1 cellular context compared by ENCODE assay signal in the genomic region with DNA sequence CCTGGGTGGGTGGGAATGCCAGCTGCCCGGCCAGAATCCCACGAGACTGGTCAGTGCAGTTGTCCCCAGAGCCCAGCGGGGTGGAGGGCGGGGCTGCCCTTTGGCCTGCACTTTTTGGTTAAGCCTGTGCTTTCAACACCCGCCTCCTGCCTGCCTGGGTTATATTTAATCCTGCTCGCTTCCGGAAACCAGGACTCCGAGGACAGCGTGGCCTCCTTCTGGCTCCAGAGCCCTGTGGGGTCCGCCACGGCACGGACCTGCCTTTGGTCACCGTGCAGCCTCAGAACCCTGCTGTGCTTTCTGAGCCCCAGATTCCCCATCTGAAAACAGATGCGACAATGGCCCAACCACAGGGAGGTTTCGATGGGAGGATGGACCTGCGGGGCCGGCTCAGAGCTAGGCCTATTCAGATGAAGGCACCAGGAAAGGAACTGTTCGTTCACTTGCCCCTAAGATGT.
A peak's percentile ranks its signal among the peaks of the same experiment; 100 is the strongest.
TF ChIP-seq lines count a peak whose summit lies in the region.

No MANE protein-coding gene starts in this region.

TF ChIP-seq in HepG2, 621 proteins besides CTCF, POLR2A, EP300 and RAD21 (continued from another document and continues in another):
- TF ChIP-seq LCORL (IDR thresholded peaks at IDR 0.05) = no peak
- TF ChIP-seq LCORL (CRISPR knock-in tag; IDR thresholded peaks at IDR 0.05) = peak; percentile 94
- TF ChIP-seq YY1 (IDR thresholded peaks at IDR 0.05; ENCODE audit: insufficient read depth, insufficient replicate concordance, low read depth, low read length) = peak; percentile 37
- TF ChIP-seq, protein P1, sequence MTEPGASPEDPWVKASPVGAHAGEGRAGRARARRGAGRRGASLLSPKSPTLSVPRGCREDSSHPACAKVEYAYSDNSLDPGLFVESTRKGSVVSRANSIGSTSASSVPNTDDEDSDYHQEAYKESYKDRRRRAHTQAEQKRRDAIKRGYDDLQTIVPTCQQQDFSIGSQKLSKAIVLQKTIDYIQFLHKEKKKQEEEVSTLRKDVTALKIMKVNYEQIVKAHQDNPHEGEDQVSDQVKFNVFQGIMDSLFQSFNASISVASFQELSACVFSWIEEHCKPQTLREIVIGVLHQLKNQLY (CRISPR knock-in tag; IDR thresholded peaks at IDR 0.05) = no peak
- no peak for TF ChIP-seq ZNF749 (CRISPR knock-in tag; IDR thresholded peaks at IDR 0.05; ENCODE audit: borderline replicate concordance)
- peak; percentile 89 for TF ChIP-seq RFXAP (CRISPR knock-in tag; IDR thresholded peaks at IDR 0.05; ENCODE audit: borderline replicate concordance)
- TF ChIP-seq, protein P2, sequence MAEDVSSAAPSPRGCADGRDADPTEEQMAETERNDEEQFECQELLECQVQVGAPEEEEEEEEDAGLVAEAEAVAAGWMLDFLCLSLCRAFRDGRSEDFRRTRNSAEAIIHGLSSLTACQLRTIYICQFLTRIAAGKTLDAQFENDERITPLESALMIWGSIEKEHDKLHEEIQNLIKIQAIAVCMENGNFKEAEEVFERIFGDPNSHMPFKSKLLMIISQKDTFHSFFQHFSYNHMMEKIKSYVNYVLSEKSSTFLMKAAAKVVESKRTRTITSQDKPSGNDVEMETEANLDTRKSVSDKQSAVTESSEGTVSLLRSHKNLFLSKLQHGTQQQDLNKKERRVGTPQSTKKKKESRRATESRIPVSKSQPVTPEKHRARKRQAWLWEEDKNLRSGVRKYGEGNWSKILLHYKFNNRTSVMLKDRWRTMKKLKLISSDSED (CRISPR knock-in tag; IDR thresholded peaks at IDR 0.05) = no peak
- TF ChIP-seq IRX3 (CRISPR knock-in tag; IDR thresholded peaks at IDR 0.05; ENCODE audit: borderline replicate concordance, low read depth) = no peak
- TF ChIP-seq CAMTA2 (CRISPR knock-in tag; IDR thresholded peaks at IDR 0.05; ENCODE audit: borderline replicate concordance) = no peak
- peak; percentile 74 for TF ChIP-seq KMT2A (CRISPR knock-in tag; IDR thresholded peaks at IDR 0.05)
- TF ChIP-seq, protein P3, sequence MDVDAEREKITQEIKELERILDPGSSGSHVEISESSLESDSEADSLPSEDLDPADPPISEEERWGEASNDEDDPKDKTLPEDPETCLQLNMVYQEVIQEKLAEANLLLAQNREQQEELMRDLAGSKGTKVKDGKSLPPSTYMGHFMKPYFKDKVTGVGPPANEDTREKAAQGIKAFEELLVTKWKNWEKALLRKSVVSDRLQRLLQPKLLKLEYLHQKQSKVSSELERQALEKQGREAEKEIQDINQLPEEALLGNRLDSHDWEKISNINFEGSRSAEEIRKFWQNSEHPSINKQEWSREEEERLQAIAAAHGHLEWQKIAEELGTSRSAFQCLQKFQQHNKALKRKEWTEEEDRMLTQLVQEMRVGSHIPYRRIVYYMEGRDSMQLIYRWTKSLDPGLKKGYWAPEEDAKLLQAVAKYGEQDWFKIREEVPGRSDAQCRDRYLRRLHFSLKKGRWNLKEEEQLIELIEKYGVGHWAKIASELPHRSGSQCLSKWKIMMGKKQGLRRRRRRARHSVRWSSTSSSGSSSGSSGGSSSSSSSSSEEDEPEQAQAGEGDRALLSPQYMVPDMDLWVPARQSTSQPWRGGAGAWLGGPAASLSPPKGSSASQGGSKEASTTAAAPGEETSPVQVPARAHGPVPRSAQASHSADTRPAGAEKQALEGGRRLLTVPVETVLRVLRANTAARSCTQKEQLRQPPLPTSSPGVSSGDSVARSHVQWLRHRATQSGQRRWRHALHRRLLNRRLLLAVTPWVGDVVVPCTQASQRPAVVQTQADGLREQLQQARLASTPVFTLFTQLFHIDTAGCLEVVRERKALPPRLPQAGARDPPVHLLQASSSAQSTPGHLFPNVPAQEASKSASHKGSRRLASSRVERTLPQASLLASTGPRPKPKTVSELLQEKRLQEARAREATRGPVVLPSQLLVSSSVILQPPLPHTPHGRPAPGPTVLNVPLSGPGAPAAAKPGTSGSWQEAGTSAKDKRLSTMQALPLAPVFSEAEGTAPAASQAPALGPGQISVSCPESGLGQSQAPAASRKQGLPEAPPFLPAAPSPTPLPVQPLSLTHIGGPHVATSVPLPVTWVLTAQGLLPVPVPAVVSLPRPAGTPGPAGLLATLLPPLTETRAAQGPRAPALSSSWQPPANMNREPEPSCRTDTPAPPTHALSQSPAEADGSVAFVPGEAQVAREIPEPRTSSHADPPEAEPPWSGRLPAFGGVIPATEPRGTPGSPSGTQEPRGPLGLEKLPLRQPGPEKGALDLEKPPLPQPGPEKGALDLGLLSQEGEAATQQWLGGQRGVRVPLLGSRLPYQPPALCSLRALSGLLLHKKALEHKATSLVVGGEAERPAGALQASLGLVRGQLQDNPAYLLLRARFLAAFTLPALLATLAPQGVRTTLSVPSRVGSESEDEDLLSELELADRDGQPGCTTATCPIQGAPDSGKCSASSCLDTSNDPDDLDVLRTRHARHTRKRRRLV (CRISPR knock-in tag; IDR thresholded peaks at IDR 0.05) = peak; percentile 82; the same call in 1 of the 2 replicates
- no peak for TF ChIP-seq SIN3B (IDR thresholded peaks at IDR 0.05; ENCODE audit: low read length)
- TF ChIP-seq, protein P4, sequence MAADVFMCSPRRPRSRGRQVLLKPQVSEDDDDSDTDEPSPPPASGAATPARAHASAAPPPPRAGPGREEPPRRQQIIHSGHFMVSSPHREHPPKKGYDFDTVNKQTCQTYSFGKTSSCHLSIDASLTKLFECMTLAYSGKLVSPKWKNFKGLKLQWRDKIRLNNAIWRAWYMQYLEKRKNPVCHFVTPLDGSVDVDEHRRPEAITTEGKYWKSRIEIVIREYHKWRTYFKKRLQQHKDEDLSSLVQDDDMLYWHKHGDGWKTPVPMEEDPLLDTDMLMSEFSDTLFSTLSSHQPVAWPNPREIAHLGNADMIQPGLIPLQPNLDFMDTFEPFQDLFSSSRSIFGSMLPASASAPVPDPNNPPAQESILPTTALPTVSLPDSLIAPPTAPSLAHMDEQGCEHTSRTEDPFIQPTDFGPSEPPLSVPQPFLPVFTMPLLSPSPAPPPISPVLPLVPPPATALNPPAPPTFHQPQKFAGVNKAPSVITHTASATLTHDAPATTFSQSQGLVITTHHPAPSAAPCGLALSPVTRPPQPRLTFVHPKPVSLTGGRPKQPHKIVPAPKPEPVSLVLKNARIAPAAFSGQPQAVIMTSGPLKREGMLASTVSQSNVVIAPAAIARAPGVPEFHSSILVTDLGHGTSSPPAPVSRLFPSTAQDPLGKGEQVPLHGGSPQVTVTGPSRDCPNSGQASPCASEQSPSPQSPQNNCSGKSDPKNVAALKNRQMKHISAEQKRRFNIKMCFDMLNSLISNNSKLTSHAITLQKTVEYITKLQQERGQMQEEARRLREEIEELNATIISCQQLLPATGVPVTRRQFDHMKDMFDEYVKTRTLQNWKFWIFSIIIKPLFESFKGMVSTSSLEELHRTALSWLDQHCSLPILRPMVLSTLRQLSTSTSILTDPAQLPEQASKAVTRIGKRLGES (CRISPR knock-in tag; IDR thresholded peaks at IDR 0.05; ENCODE audit: borderline replicate concordance) = no peak
- TF ChIP-seq HNF4G (IDR thresholded peaks at IDR 0.05; ENCODE audit: borderline replicate concordance, low read depth, low read length) = peak; percentile 74; the same call in 1 of the 2 replicates
- TF ChIP-seq HNF4G (CRISPR knock-in tag; IDR thresholded peaks at IDR 0.05; ENCODE audit: borderline replicate concordance, low read depth) = peak; percentile 47; the same call in 1 of the 2 replicates
- TF ChIP-seq, protein P5, sequence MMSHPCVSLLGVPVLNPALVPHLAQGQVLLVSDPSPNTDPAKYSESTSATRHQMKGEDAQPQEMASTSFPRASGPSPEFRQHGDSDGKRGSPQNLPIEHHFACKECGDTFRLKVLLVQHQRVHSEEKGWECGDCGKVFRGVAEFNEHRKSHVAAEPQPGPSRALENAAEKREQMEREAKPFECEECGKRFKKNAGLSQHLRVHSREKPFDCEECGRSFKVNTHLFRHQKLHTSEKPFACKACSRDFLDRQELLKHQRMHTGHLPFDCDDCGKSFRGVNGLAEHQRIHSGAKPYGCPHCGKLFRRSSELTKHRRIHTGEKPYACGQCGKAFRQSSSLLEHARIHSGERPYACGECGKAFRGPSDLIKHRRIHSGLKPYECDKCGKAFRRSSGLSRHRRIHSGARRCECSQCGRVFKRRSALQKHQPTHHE (CRISPR knock-in tag; IDR thresholded peaks at IDR 0.05; ENCODE audit: borderline replicate concordance) = 0 out of 2 replicates have a peak, but pooled peaks have one; percentile 37
- peak; percentile 54; the same call in 1 of the 2 replicates for TF ChIP-seq MTF1 (CRISPR knock-in tag; IDR thresholded peaks at IDR 0.05)
- 0 out of 2 replicates have a peak, but pooled peaks have one; percentile 14 for TF ChIP-seq ADNP (CRISPR knock-in tag; IDR thresholded peaks at IDR 0.05)
- TF ChIP-seq NFKBIZ (CRISPR knock-in tag; IDR thresholded peaks at IDR 0.05) = 0 out of 2 replicates have a peak, but pooled peaks have one; percentile 65
- TF ChIP-seq, protein P6, sequence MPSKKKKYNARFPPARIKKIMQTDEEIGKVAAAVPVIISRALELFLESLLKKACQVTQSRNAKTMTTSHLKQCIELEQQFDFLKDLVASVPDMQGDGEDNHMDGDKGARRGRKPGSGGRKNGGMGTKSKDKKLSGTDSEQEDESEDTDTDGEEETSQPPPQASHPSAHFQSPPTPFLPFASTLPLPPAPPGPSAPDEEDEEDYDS (CRISPR knock-in tag; IDR thresholded peaks at IDR 0.05) = peak; percentile 96
- peak; percentile 84; the same call in 1 of the 2 replicates for TF ChIP-seq MEF2D (CRISPR knock-in tag; IDR thresholded peaks at IDR 0.05)
- no peak; the same call in 1 of the 2 replicates for TF ChIP-seq ZNF547 (CRISPR knock-in tag; IDR thresholded peaks at IDR 0.05)
- TF ChIP-seq ATAD3A (CRISPR knock-in tag; IDR thresholded peaks at IDR 0.05) = no peak
- TF ChIP-seq ZNF296 (CRISPR knock-in tag; conservative IDR thresholded peaks at IDR 0.05) = peak; percentile 93
- peak; percentile 22; the same call in 1 of the 2 replicates for TF ChIP-seq ZNF644 (CRISPR knock-in tag; IDR thresholded peaks at IDR 0.05; ENCODE audit: low read depth)
- TF ChIP-seq KAT2B (IDR thresholded peaks at IDR 0.05; ENCODE audit: borderline replicate concordance, low read depth, low read length) = no peak
- TF ChIP-seq ZNF17 (CRISPR knock-in tag; IDR thresholded peaks at IDR 0.05) = no peak
- peak; percentile 65; the same call in 1 of the 2 replicates for TF ChIP-seq NKX3-1 (CRISPR knock-in tag; IDR thresholded peaks at IDR 0.05)
- TF ChIP-seq KLF16 (CRISPR knock-in tag; IDR thresholded peaks at IDR 0.05) = peak in 1 of 2 experiments; percentile 56; a peak in 1 of 4 replicates
- TF ChIP-seq ZNF24 (IDR thresholded peaks at IDR 0.05) = no peak
- TF ChIP-seq, protein P7, sequence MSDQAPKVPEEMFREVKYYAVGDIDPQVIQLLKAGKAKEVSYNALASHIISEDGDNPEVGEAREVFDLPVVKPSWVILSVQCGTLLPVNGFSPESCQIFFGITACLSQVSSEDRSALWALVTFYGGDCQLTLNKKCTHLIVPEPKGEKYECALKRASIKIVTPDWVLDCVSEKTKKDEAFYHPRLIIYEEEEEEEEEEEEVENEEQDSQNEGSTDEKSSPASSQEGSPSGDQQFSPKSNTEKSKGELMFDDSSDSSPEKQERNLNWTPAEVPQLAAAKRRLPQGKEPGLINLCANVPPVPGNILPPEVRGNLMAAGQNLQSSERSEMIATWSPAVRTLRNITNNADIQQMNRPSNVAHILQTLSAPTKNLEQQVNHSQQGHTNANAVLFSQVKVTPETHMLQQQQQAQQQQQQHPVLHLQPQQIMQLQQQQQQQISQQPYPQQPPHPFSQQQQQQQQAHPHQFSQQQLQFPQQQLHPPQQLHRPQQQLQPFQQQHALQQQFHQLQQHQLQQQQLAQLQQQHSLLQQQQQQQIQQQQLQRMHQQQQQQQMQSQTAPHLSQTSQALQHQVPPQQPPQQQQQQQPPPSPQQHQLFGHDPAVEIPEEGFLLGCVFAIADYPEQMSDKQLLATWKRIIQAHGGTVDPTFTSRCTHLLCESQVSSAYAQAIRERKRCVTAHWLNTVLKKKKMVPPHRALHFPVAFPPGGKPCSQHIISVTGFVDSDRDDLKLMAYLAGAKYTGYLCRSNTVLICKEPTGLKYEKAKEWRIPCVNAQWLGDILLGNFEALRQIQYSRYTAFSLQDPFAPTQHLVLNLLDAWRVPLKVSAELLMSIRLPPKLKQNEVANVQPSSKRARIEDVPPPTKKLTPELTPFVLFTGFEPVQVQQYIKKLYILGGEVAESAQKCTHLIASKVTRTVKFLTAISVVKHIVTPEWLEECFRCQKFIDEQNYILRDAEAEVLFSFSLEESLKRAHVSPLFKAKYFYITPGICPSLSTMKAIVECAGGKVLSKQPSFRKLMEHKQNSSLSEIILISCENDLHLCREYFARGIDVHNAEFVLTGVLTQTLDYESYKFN (CRISPR knock-in tag; conservative IDR thresholded peaks at IDR 0.05) = peak; percentile 85
- TF ChIP-seq FOXC1 (CRISPR knock-in tag; IDR thresholded peaks at IDR 0.05; ENCODE audit: borderline replicate concordance) = peak; percentile 34; the same call in 1 of the 2 replicates
- no peak for TF ChIP-seq TOE1 (CRISPR knock-in tag; IDR thresholded peaks at IDR 0.05)
- no peak for TF ChIP-seq MLLT10 (CRISPR knock-in tag; IDR thresholded peaks at IDR 0.05)
- TF ChIP-seq SRSF4 (IDR thresholded peaks at IDR 0.05; ENCODE audit: low read depth, low read length, poor library complexity, severe bottlenecking) = no peak
- no peak for TF ChIP-seq REL (CRISPR knock-in tag; conservative IDR thresholded peaks at IDR 0.05)
- no peak for TF ChIP-seq ZNF446 (CRISPR knock-in tag; IDR thresholded peaks at IDR 0.05)
- TF ChIP-seq ZNF180 (CRISPR knock-in tag; IDR thresholded peaks at IDR 0.05; ENCODE audit: borderline replicate concordance, low read depth) = no peak
- peak; percentile 78 for TF ChIP-seq RBM39 (IDR thresholded peaks at IDR 0.05; ENCODE audit: low read depth, low read length, poor library complexity, severe bottlenecking)
- no peak for TF ChIP-seq JUND (CRISPR knock-in tag; IDR thresholded peaks at IDR 0.05)
- TF ChIP-seq ZNF713 (CRISPR knock-in tag; IDR thresholded peaks at IDR 0.05) = no peak
- TF ChIP-seq KLF15 (CRISPR knock-in tag; IDR thresholded peaks at IDR 0.05; ENCODE audit: borderline replicate concordance) = no peak
- TF ChIP-seq WIZ (CRISPR knock-in tag; IDR thresholded peaks at IDR 0.05) = no peak
- TF ChIP-seq ZNF367 (CRISPR knock-in tag; IDR thresholded peaks at IDR 0.05; ENCODE audit: borderline replicate concordance) = no peak
- no peak for TF ChIP-seq SNRNP70 (IDR thresholded peaks at IDR 0.05; ENCODE audit: low read depth, low read length)
- no peak for TF ChIP-seq MTA3 (CRISPR knock-in tag; IDR thresholded peaks at IDR 0.05)
- TF ChIP-seq GATAD2A (CRISPR knock-in tag; IDR thresholded peaks at IDR 0.05) = peak; percentile 73
- TF ChIP-seq FOSL2 (CRISPR knock-in tag; IDR thresholded peaks at IDR 0.05) = peak; percentile 38
- peak; percentile 55; the same call in 1 of the 2 replicates for TF ChIP-seq ZSCAN25 (CRISPR knock-in tag; IDR thresholded peaks at IDR 0.05)
- TF ChIP-seq SIN3A (IDR thresholded peaks at IDR 0.05; ENCODE audit: borderline replicate concordance, low read depth, low read length) = peak; percentile 73; the same call in 1 of the 2 replicates
- no peak for TF ChIP-seq ARNT (IDR thresholded peaks at IDR 0.05)
- TF ChIP-seq SP2 (CRISPR knock-in tag; IDR thresholded peaks at IDR 0.05) = no peak
- no peak for TF ChIP-seq EED (CRISPR knock-in tag; IDR thresholded peaks at IDR 0.05)
- no peak for TF ChIP-seq SYNCRIP (IDR thresholded peaks at IDR 0.05; ENCODE audit: insufficient read depth, low read depth, low read length)
- TF ChIP-seq ZBTB7A (CRISPR knock-in tag; IDR thresholded peaks at IDR 0.05) = no peak
- no peak for TF ChIP-seq NONO (IDR thresholded peaks at IDR 0.05)
- peak; percentile 69; the same call in 1 of the 2 replicates for TF ChIP-seq NONO (CRISPR knock-in tag; conservative IDR thresholded peaks at IDR 0.05)
